ENCODE assay signal across 3 cellular contexts in genomic region chr6:124339610-124340339, GRCh38.
TF ChIP-seq lines count a peak whose summit lies in the region.

No MANE protein-coding gene starts in this region.

TF ChIP-seq in GM23338, 12 proteins besides CTCF, POLR2A, EP300 and RAD21 (continues in another document):
- TF ChIP-seq REST (IDR thresholded peaks at IDR 0.05; ENCODE audit: unreplicated experiment) = no peak
- 0 out of 2 replicates have a peak, but pooled peaks have one; percentile 5 for TF ChIP-seq NANOG (IDR thresholded peaks at IDR 0.05; ENCODE audit: borderline replicate concordance)
- TF ChIP-seq EZH2phosphoT487 (IDR thresholded peaks at IDR 0.05; ENCODE audit: unreplicated experiment) = no peak

TF ChIP-seq in IMR-90, 13 proteins besides CTCF, POLR2A, EP300 and RAD21:
- TF ChIP-seq MXI1 (IDR thresholded peaks at IDR 0.05; ENCODE audit: borderline replicate concordance, low read depth, low read length) (no peak), MAFK (IDR thresholded peaks at IDR 0.05; ENCODE audit: low read depth, low read length) (peak; percentile 90), CHD1 (IDR thresholded peaks at IDR 0.05; ENCODE audit: low read depth, low read length) (no peak)

TF ChIP-seq in K562, 482 proteins besides CTCF, POLR2A, EP300 and RAD21:
- TF ChIP-seq MAFK (IDR thresholded peaks at IDR 0.05; ENCODE audit: low read length) (peak; percentile 67), ZNF316 (IDR thresholded peaks at IDR 0.05) (peak; percentile 78), C11orf30 (IDR thresholded peaks at IDR 0.05; ENCODE audit: low read depth) (peak; percentile 63), MAFG (tag; conservative IDR thresholded peaks at IDR 0.05) (peak; percentile 51), EHMT2 (IDR thresholded peaks at IDR 0.05) (no peak), ZNF518B (CRISPR knock-in tag; IDR thresholded peaks at IDR 0.05) (no peak), MAFF (IDR thresholded peaks at IDR 0.05; ENCODE audit: low read length) (peak; percentile 75), E2F3 (CRISPR knock-in tag; IDR thresholded peaks at IDR 0.05) (no peak)
- TF ChIP-seq, protein P1, sequence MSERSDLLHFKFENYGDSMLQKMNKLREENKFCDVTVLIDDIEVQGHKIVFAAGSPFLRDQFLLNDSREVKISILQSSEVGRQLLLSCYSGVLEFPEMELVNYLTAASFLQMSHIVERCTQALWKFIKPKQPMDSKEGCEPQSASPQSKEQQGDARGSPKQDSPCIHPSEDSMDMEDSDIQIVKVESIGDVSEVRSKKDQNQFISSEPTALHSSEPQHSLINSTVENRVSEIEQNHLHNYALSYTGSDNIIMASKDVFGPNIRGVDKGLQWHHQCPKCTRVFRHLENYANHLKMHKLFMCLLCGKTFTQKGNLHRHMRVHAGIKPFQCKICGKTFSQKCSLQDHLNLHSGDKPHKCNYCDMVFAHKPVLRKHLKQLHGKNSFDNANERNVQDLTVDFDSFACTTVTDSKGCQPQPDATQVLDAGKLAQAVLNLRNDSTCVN (CRISPR knock-in tag; IDR thresholded peaks at IDR 0.05) = no peak
TF ChIP-seq in K562: peak in this region for 5.
